Comparison of ENCODE assay signal across 1 cellular context in genomic region chr2:108982259-108982679, GRCh38.
TF ChIP-seq lines count a peak whose summit lies in the region.

No MANE protein-coding gene starts in this region.

TF ChIP-seq in HepG2, 621 proteins besides CTCF, POLR2A, EP300 and RAD21 (continues in another document):
- no peak for TF ChIP-seq ZNF10 (CRISPR knock-in tag; IDR thresholded peaks at IDR 0.05; ENCODE audit: borderline replicate concordance, low read depth)
- TF ChIP-seq, protein P1, sequence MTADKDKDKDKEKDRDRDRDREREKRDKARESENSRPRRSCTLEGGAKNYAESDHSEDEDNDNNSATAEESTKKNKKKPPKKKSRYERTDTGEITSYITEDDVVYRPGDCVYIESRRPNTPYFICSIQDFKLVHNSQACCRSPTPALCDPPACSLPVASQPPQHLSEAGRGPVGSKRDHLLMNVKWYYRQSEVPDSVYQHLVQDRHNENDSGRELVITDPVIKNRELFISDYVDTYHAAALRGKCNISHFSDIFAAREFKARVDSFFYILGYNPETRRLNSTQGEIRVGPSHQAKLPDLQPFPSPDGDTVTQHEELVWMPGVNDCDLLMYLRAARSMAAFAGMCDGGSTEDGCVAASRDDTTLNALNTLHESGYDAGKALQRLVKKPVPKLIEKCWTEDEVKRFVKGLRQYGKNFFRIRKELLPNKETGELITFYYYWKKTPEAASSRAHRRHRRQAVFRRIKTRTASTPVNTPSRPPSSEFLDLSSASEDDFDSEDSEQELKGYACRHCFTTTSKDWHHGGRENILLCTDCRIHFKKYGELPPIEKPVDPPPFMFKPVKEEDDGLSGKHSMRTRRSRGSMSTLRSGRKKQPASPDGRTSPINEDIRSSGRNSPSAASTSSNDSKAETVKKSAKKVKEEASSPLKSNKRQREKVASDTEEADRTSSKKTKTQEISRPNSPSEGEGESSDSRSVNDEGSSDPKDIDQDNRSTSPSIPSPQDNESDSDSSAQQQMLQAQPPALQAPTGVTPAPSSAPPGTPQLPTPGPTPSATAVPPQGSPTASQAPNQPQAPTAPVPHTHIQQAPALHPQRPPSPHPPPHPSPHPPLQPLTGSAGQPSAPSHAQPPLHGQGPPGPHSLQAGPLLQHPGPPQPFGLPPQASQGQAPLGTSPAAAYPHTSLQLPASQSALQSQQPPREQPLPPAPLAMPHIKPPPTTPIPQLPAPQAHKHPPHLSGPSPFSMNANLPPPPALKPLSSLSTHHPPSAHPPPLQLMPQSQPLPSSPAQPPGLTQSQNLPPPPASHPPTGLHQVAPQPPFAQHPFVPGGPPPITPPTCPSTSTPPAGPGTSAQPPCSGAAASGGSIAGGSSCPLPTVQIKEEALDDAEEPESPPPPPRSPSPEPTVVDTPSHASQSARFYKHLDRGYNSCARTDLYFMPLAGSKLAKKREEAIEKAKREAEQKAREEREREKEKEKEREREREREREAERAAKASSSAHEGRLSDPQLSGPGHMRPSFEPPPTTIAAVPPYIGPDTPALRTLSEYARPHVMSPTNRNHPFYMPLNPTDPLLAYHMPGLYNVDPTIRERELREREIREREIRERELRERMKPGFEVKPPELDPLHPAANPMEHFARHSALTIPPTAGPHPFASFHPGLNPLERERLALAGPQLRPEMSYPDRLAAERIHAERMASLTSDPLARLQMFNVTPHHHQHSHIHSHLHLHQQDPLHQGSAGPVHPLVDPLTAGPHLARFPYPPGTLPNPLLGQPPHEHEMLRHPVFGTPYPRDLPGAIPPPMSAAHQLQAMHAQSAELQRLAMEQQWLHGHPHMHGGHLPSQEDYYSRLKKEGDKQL (CRISPR knock-in tag; IDR thresholded peaks at IDR 0.05; ENCODE audit: low read depth) = peak; percentile 65; the same call in 1 of the 2 replicates
- TF ChIP-seq THAP11 (CRISPR knock-in tag; IDR thresholded peaks at IDR 0.05) = 0 out of 2 replicates have a peak, but pooled peaks have one; percentile 25
- peak; percentile 29; the same call in 1 of the 2 replicates for TF ChIP-seq CCDC6 (CRISPR knock-in tag; IDR thresholded peaks at IDR 0.05)
- no peak for TF ChIP-seq IRX3 (CRISPR knock-in tag; IDR thresholded peaks at IDR 0.05; ENCODE audit: borderline replicate concordance, low read depth)
- TF ChIP-seq, protein P2, sequence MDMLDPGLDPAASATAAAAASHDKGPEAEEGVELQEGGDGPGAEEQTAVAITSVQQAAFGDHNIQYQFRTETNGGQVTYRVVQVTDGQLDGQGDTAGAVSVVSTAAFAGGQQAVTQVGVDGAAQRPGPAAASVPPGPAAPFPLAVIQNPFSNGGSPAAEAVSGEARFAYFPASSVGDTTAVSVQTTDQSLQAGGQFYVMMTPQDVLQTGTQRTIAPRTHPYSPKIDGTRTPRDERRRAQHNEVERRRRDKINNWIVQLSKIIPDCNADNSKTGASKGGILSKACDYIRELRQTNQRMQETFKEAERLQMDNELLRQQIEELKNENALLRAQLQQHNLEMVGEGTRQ (IDR thresholded peaks at IDR 0.05; ENCODE audit: low read depth, low read length) = no peak
- TF ChIP-seq, protein P2 (CRISPR knock-in tag; IDR thresholded peaks at IDR 0.05; ENCODE audit: borderline replicate concordance) = no peak
- TF ChIP-seq FOXP1 (IDR thresholded peaks at IDR 0.05) = no peak
- peak; percentile 81 for TF ChIP-seq FOXP1 (CRISPR knock-in tag; IDR thresholded peaks at IDR 0.05)
- no peak for TF ChIP-seq DPF2 (CRISPR knock-in tag; IDR thresholded peaks at IDR 0.05; ENCODE audit: borderline replicate concordance, low read depth)
- TF ChIP-seq SOX13 (IDR thresholded peaks at IDR 0.05) = no peak
- TF ChIP-seq SOX13 (CRISPR knock-in tag; conservative IDR thresholded peaks at IDR 0.05 in 1 of 2, IDR thresholded peaks at IDR 0.05 in 1 of 2) = peak in 1 of 2 experiments; percentile 60; a peak in 1 of 4 replicates
- peak; percentile 66; the same call in 1 of the 2 replicates for TF ChIP-seq HMG20A (CRISPR knock-in tag; IDR thresholded peaks at IDR 0.05; ENCODE audit: borderline replicate concordance)
- TF ChIP-seq SNRNP70 (IDR thresholded peaks at IDR 0.05; ENCODE audit: low read depth, low read length) = no peak
- no peak for TF ChIP-seq ZBTB33 (CRISPR knock-in tag; IDR thresholded peaks at IDR 0.05)
- peak; percentile 31; the same call in 1 of the 2 replicates for TF ChIP-seq PAXIP1 (CRISPR knock-in tag; conservative IDR thresholded peaks at IDR 0.05)
- no peak for TF ChIP-seq KDM5B (CRISPR knock-in tag; IDR thresholded peaks at IDR 0.05; ENCODE audit: borderline replicate concordance)
- 0 out of 4 replicates have a peak, but pooled peaks of 1 of the 2 experiments have one; percentile 21 for TF ChIP-seq KLF16 (CRISPR knock-in tag; IDR thresholded peaks at IDR 0.05)
- TF ChIP-seq MYPOP (CRISPR knock-in tag; IDR thresholded peaks at IDR 0.05) = peak; percentile 51; the same call in 1 of the 2 replicates
- peak; percentile 42; the same call in 1 of the 2 replicates for TF ChIP-seq CEBPB (IDR thresholded peaks at IDR 0.05; ENCODE audit: borderline replicate concordance, low read depth, low read length)
- TF ChIP-seq CBX1 (IDR thresholded peaks at IDR 0.05; ENCODE audit: low read depth) = no peak
- TF ChIP-seq JUN (CRISPR knock-in tag; IDR thresholded peaks at IDR 0.05) = no peak
- no peak for TF ChIP-seq PHF21A (CRISPR knock-in tag; IDR thresholded peaks at IDR 0.05)
- TF ChIP-seq KLF11 (CRISPR knock-in tag; IDR thresholded peaks at IDR 0.05) = no peak
- TF ChIP-seq ZNF543 (CRISPR knock-in tag; IDR thresholded peaks at IDR 0.05) = no peak
- TF ChIP-seq GATAD2A (CRISPR knock-in tag; IDR thresholded peaks at IDR 0.05) = peak; percentile 74
- TF ChIP-seq, protein P3, sequence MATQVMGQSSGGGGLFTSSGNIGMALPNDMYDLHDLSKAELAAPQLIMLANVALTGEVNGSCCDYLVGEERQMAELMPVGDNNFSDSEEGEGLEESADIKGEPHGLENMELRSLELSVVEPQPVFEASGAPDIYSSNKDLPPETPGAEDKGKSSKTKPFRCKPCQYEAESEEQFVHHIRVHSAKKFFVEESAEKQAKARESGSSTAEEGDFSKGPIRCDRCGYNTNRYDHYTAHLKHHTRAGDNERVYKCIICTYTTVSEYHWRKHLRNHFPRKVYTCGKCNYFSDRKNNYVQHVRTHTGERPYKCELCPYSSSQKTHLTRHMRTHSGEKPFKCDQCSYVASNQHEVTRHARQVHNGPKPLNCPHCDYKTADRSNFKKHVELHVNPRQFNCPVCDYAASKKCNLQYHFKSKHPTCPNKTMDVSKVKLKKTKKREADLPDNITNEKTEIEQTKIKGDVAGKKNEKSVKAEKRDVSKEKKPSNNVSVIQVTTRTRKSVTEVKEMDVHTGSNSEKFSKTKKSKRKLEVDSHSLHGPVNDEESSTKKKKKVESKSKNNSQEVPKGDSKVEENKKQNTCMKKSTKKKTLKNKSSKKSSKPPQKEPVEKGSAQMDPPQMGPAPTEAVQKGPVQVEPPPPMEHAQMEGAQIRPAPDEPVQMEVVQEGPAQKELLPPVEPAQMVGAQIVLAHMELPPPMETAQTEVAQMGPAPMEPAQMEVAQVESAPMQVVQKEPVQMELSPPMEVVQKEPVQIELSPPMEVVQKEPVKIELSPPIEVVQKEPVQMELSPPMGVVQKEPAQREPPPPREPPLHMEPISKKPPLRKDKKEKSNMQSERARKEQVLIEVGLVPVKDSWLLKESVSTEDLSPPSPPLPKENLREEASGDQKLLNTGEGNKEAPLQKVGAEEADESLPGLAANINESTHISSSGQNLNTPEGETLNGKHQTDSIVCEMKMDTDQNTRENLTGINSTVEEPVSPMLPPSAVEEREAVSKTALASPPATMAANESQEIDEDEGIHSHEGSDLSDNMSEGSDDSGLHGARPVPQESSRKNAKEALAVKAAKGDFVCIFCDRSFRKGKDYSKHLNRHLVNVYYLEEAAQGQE (IDR thresholded peaks at IDR 0.05; ENCODE audit: borderline replicate concordance in 1 of 2, low read depth in 1 of 2, low read length in 2 of 2) = no peak
- TF ChIP-seq ARID3A (IDR thresholded peaks at IDR 0.05; ENCODE audit: low read depth, low read length) = no peak
- no peak for TF ChIP-seq NFATC3 (CRISPR knock-in tag; IDR thresholded peaks at IDR 0.05)
- no peak for TF ChIP-seq HMGA1 (CRISPR knock-in tag; conservative IDR thresholded peaks at IDR 0.05)
- TF ChIP-seq ISL2 (CRISPR knock-in tag; IDR thresholded peaks at IDR 0.05) = 0 out of 2 replicates have a peak, but pooled peaks have one; percentile 23
- TF ChIP-seq ZNF660 (CRISPR knock-in tag; IDR thresholded peaks at IDR 0.05; ENCODE audit: borderline replicate concordance, low read depth) = no peak
- TF ChIP-seq ZSCAN9 (CRISPR knock-in tag; IDR thresholded peaks at IDR 0.05; ENCODE audit: borderline replicate concordance) = no peak
- TF ChIP-seq, protein P4, sequence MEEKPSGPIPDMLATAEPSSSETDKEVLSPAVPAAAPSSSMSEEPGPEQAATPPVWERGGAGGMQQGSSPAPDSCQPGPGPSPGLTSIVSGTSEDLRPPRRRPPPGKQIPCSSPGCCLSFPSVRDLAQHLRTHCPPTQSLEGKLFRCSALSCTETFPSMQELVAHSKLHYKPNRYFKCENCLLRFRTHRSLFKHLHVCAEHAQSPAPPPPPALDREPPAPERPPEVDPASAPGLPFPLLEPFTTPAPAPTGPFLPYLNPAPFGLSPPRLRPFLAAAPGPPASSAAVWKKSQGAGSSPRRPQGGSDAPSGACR (CRISPR knock-in tag; IDR thresholded peaks at IDR 0.05) = no peak
- no peak for TF ChIP-seq ZKSCAN5 (CRISPR knock-in tag; IDR thresholded peaks at IDR 0.05)
- TF ChIP-seq, protein P5, sequence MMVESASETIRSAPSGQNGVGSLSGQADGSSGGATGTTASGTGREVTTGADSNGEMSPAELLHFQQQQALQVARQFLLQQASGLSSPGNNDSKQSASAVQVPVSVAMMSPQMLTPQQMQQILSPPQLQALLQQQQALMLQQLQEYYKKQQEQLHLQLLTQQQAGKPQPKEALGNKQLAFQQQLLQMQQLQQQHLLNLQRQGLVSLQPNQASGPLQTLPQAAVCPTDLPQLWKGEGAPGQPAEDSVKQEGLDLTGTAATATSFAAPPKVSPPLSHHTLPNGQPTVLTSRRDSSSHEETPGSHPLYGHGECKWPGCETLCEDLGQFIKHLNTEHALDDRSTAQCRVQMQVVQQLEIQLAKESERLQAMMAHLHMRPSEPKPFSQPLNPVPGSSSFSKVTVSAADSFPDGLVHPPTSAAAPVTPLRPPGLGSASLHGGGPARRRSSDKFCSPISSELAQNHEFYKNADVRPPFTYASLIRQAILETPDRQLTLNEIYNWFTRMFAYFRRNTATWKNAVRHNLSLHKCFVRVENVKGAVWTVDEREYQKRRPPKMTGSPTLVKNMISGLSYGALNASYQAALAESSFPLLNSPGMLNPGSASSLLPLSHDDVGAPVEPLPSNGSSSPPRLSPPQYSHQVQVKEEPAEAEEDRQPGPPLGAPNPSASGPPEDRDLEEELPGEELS (CRISPR knock-in tag; IDR thresholded peaks at IDR 0.05) = peak; percentile 74
